In genomic region chr13:31023126-31023525, GRCh38 we compare ENCODE assay signal across 33 cellular contexts.
"Had no signal": no experiment of that assay in that cellular context is flagged by ENCODE, and none has a peak within 500 bp of the region (broad histone marks: within the 10 kb centered on the region; RNA-seq: fewer than 3 reads in every experiment).

No MANE protein-coding gene starts in this region.

- DNase-seq: activated B cell treated with CpG ODN at 0.5 μM for 24 hours; activated CD4-positive, alpha-beta memory T cell treated with anti-CD3 and anti-CD28 coated beads for 36 hours; activated CD4-positive, alpha-beta T cell treated with anti-CD3 and anti-CD28 coated beads for 4 hours; activated CD4-positive, alpha-beta T cell treated with anti-CD3 and anti-CD28 coated beads, Interleukin-2, amount 50 U/mL, for 1 hour; activated CD4-positive, CD25-positive, alpha-beta regulatory T cell treated with anti-CD3 and anti-CD28 coated beads, Interleukin-2, amount 50 U/mL, for 72 hours; activated CD8-positive, alpha-beta memory T cell treated with anti-CD3 and anti-CD28 coated beads, Interleukin-2, amount 50 U/mL, for 4 hours; activated naive CD4-positive, alpha-beta T cell treated with anti-CD3 and anti-CD28 coated beads, Interleukin-2, amount 10 ng/mL, durations not matched to agents 7 days and 5 days; activated naive CD8-positive, alpha-beta T cell treated with anti-CD3 and anti-CD28 coated beads, Interleukin-2, amount 50 U/mL, for 24 hours; activated T-cell treated with anti-CD3 and anti-CD28 coated beads for 4 hours; activated T-cell treated with anti-CD3 and anti-CD28 coated beads, Interleukin-2, amount 50 U/mL, for 4 hours; amniotic stem cell; aorta; Karpas-422; KBM-7; NCI-H1105; NCI-H1417 treated with DMSO at 0.1 percent for 48 hours; NCI-H187 treated with DMSO at 0.1 percent for 48 hours; NCI-H2081 treated with DMSO at 0.1 percent for 48 hours; NCI-H345; NCI-H524 treated with DMSO at 0.1 percent for 48 hours; NK-92 treated with Interleukin-12 subunit alpha and Interleukin-12 subunit beta, amount 100 ng/mL, for 24 hours; PC-9; SIG-M5; SW 1271; T-helper 1 cell; T-helper 2 cell; T-helper 9 cell had no signal

- H3K9me3 Mint-ChIP-seq: activated B cell treated with CpG ODN at 0.5 μM for 24 hours; activated CD4-positive, alpha-beta memory T cell treated with anti-CD3 and anti-CD28 coated beads for 36 hours; activated naive CD4-positive, alpha-beta T cell treated with anti-CD3 and anti-CD28 coated beads, Interleukin-2, amount 10 ng/mL, durations not matched to agents 7 days and 5 days; activated naive CD8-positive, alpha-beta T cell treated with anti-CD3 and anti-CD28 coated beads, Interleukin-2, amount 50 U/mL, for 24 hours; activated T-cell treated with anti-CD3 and anti-CD28 coated beads, Interleukin-2, amount 50 U/mL, for 4 hours; activated T-helper 1 cell treated with anti-CD3 and anti-CD28 coated beads, Interleukin-12 subunit alpha, Interleukin-12 subunit beta, Interleukin-2, Interleukin-4 antibody, amounts not matched to agents 30 ng/mL and 10 ng/mL and 1 ng/mL, durations not matched to agents 14 hours and 24 hours and 36 hours had no signal

- H2AFZ ChIP-seq: PC-9 had no signal

- H3K4me3 Mint-ChIP-seq: activated B cell treated with CpG ODN at 0.5 μM for 24 hours; activated CD4-positive, alpha-beta memory T cell treated with anti-CD3 and anti-CD28 coated beads for 36 hours; activated naive CD4-positive, alpha-beta T cell treated with anti-CD3 and anti-CD28 coated beads, Interleukin-2, amount 10 ng/mL, durations not matched to agents 7 days and 5 days; activated naive CD8-positive, alpha-beta T cell; activated naive CD8-positive, alpha-beta T cell treated with anti-CD3 and anti-CD28 coated beads, Interleukin-2, amount 50 U/mL, for 24 hours; activated T-cell treated with anti-CD3 and anti-CD28 coated beads, Interleukin-2, amount 50 U/mL, for 4 hours; activated T-helper 1 cell treated with anti-CD3 and anti-CD28 coated beads, Interleukin-12 subunit alpha, Interleukin-12 subunit beta, Interleukin-2, Interleukin-4 antibody, amounts not matched to agents 30 ng/mL and 10 ng/mL and 1 ng/mL, durations not matched to agents 14 hours and 24 hours and 36 hours had no signal

- H3K36me3 ChIP-seq: breast epithelium had no signal

- H3K4me3 ChIP-seq: breast epithelium, PC-9 had no signal

- H3K27ac Mint-ChIP-seq: activated B cell treated with CpG ODN at 0.5 μM for 24 hours; activated CD4-positive, alpha-beta memory T cell treated with anti-CD3 and anti-CD28 coated beads for 36 hours; activated naive CD4-positive, alpha-beta T cell treated with anti-CD3 and anti-CD28 coated beads, Interleukin-2, amount 10 ng/mL, durations not matched to agents 7 days and 5 days; activated naive CD8-positive, alpha-beta T cell; activated naive CD8-positive, alpha-beta T cell treated with anti-CD3 and anti-CD28 coated beads, Interleukin-2, amount 50 U/mL, for 24 hours; activated T-helper 1 cell treated with anti-CD3 and anti-CD28 coated beads, Interleukin-12 subunit alpha, Interleukin-12 subunit beta, Interleukin-2, Interleukin-4 antibody, amounts not matched to agents 30 ng/mL and 10 ng/mL and 1 ng/mL, durations not matched to agents 14 hours and 24 hours and 36 hours had no signal

- FAIRE-seq: RCC 7860 had no signal

- H3K4me1 Mint-ChIP-seq: activated B cell treated with CpG ODN at 0.5 μM for 24 hours; activated naive CD4-positive, alpha-beta T cell treated with anti-CD3 and anti-CD28 coated beads, Interleukin-2, amount 10 ng/mL, durations not matched to agents 7 days and 5 days; activated naive CD8-positive, alpha-beta T cell treated with anti-CD3 and anti-CD28 coated beads, Interleukin-2, amount 50 U/mL, for 24 hours had no signal

- H3K4me2 ChIP-seq: PC-9 had no signal

- H3K4me1 ChIP-seq: breast epithelium had no signal

- H3K9me3 ChIP-seq: breast epithelium had no signal

- H3K27me3 ChIP-seq: breast epithelium had no signal

- H3K27ac ChIP-seq: breast epithelium, PC-9, RWPE1, VCaP had no signal

- H3K36me3 Mint-ChIP-seq: activated CD4-positive, alpha-beta memory T cell treated with anti-CD3 and anti-CD28 coated beads for 36 hours; activated naive CD4-positive, alpha-beta T cell treated with anti-CD3 and anti-CD28 coated beads, Interleukin-2, amount 10 ng/mL, durations not matched to agents 7 days and 5 days; activated naive CD8-positive, alpha-beta T cell had no signal
